Comparison of ENCODE assay signal across 20 cellular contexts in genomic region chr3:37591130-37591865, GRCh38.
A peak's percentile ranks its signal among the peaks of the same experiment; 100 is the strongest.
DNase-seq lines count a peak whose midpoint lies in the region; ATAC-seq and TF ChIP-seq lines count a peak whose summit lies in the region.
"Had no signal": no experiment of that assay in that cellular context is flagged by ENCODE, and none has a peak within 500 bp of the region (broad histone marks: within the 10 kb centered on the region; RNA-seq: fewer than 3 reads in every experiment).

No MANE protein-coding gene starts in this region.

- no peaks in the 10 kb centered on the region for H3F3A ChIP-seq in smooth muscle cell (ENCODE audit: low read depth)

- TF ChIP-seq CTCF in cardiac fibroblast (IDR thresholded peaks at IDR 0.05; ENCODE audit: low read depth, low read length) (no peak), gastroesophageal sphincter (IDR thresholded peaks at IDR 0.05) (no peak), ovary (IDR thresholded peaks at IDR 0.05) (no peak), upper lobe of left lung (IDR thresholded peaks at IDR 0.05) (no peak), smooth muscle cell (IDR thresholded peaks at IDR 0.05; ENCODE audit: borderline replicate concordance, insufficient read depth, poor library complexity, severe bottlenecking) (no peak)

- no peaks in the 10 kb centered on the region for H3K9me3 ChIP-seq in gastroesophageal sphincter
- H3K9me3 ChIP-seq in ovary = no peaks in the 10 kb centered on the region
- H3K9me3 ChIP-seq in upper lobe of left lung = no peaks in the 10 kb centered on the region
- H3K9me3 ChIP-seq in effector memory CD4-positive, alpha-beta T cell (ENCODE audit: control insufficient read depth, low read length) = no peaks in the 10 kb centered on the region
- no peaks in the 10 kb centered on the region for H3K9me3 ChIP-seq in smooth muscle cell (replicated peaks; ENCODE audit: low read depth)
- H3K9me3 ChIP-seq: left lung had no signal

- no peak overlapping the region for H3K4me2 ChIP-seq in smooth muscle cell
- H3K4me2 ChIP-seq: neural progenitor cell had no signal

- H4K20me1 ChIP-seq in smooth muscle cell (ENCODE audit: low read depth) = no peaks in the 10 kb centered on the region

- H3K27ac ChIP-seq in gastroesophageal sphincter (peak overlapping the region; percentile 83 to 95 (median 90)), ovary (peak overlapping the region; percentile 67 to 74), upper lobe of left lung (peak overlapping the region; percentile 43 to 65 (median 52)), smooth muscle cell (ENCODE audit: low read depth) (no peak overlapping the region)
- no peak overlapping the region for H3K27ac ChIP-seq in effector memory CD4-positive, alpha-beta T cell (ENCODE audit: insufficient read depth, low read length, poor library complexity, severe bottlenecking)
- H3K27ac ChIP-seq: neural progenitor cell had no signal

- ATAC-seq in gastroesophageal sphincter = peak; percentile 57
- ATAC-seq in upper lobe of left lung (ENCODE audit: low FRiP score in 2 of 2) = peak in 1 of 2 donors; percentile 80
- no peak for ATAC-seq in GM19455 (IDR thresholded peaks at IDR 0.05; ENCODE audit: unreplicated experiment)
- ATAC-seq: HepG2; stimulated activated effector memory CD8-positive, alpha-beta T cell treated with anti-CD3 and anti-CD28 coated beads, Interleukin-12 subunit alpha, Interleukin-12 subunit beta, amount 100 ng/mL, for 72 hours; T-cell had no signal

- TF ChIP-seq POLR2A in gastroesophageal sphincter (IDR thresholded peaks at IDR 0.05) (no peak), ovary (IDR thresholded peaks at IDR 0.05) (no peak), upper lobe of left lung (IDR thresholded peaks at IDR 0.05) (no peak)

- H3K4me1 ChIP-seq in gastroesophageal sphincter (peaks cover 12 to 99% (median 58%) of the 10 kb centered on the region in 3 donors), ovary (ENCODE audit: insufficient read depth) (peaks cover 31% of the 10 kb centered on the region), upper lobe of left lung (peaks cover 8 to 30% (median 21%) of the 10 kb centered on the region in 4 donors), smooth muscle cell (ENCODE audit: low read depth) (no peaks in the 10 kb centered on the region)
- H3K4me1 ChIP-seq in effector memory CD4-positive, alpha-beta T cell (ENCODE audit: control insufficient read depth, insufficient read depth, low read length, poor library complexity, severe bottlenecking) = no peaks in the 10 kb centered on the region
- H3K4me1 ChIP-seq: neural progenitor cell had no signal

- peak; percentile 12 to 19 for DNase-seq in cardiac fibroblast (ENCODE audit: low read depth in 2 of 2)
- peak; percentile 39 to 62 (median 52) for DNase-seq in ovary
- DNase-seq in upper lobe of left lung = no peak
- no peak for DNase-seq in effector memory CD4-positive, alpha-beta T cell
- DNase-seq in smooth muscle cell (lab: John Stamatoyannopoulos, UW; ENCODE audit: unreplicated experiment) = no peak
- DNase-seq: activated B cell treated with CpG ODN at 0.5 μM for 24 hours, Calu3, GF-D8, H9, left lung, MM.1S, NCI-H2029 treated with DMSO at 0.1 percent for 48 hours, NCI-H69, T-cell had no signal

- WGBS in gastroesophageal sphincter (ENCODE audit: low coverage in 1 of 2), 2 donors = 0 to 15% methylated on average over 2 to 3 of the region's 4 CpGs
- 25 to 27% (median 27%) methylated on average over 4 of the region's 4 CpGs for WGBS in ovary, 3 donors
- WGBS in upper lobe of left lung, 2 donors = 59 to 67% methylated on average over 4 of the region's 4 CpGs
- WGBS in smooth muscle cell (ENCODE audit: low lambda C conversion rate) = 77% methylated on average over 4 of the region's 4 CpGs

- H3K4me3 ChIP-seq in cardiac fibroblast (replicated peaks in 1 of 2; ENCODE audit: low read depth in 2 of 2, low read length in 2 of 2) = no peak overlapping the region
- H3K4me3 ChIP-seq in gastroesophageal sphincter = no peak overlapping the region
- H3K4me3 ChIP-seq in ovary = no peak overlapping the region
- H3K4me3 ChIP-seq in upper lobe of left lung = no peak overlapping the region
- H3K4me3 ChIP-seq in effector memory CD4-positive, alpha-beta T cell (ENCODE audit: insufficient read depth, low read depth, low read length, poor library complexity, severe bottlenecking) = no peak overlapping the region
- no peak overlapping the region for H3K4me3 ChIP-seq in smooth muscle cell
- H3K4me3 ChIP-seq: dorsolateral prefrontal cortex, left lung, neural progenitor cell had no signal

- H3K79me2 ChIP-seq in smooth muscle cell (ENCODE audit: low read depth) = no peaks in the 10 kb centered on the region

- H3K36me3 ChIP-seq in gastroesophageal sphincter (no peaks in the 10 kb centered on the region), ovary (no peaks in the 10 kb centered on the region), upper lobe of left lung (no peaks in the 10 kb centered on the region), smooth muscle cell (ENCODE audit: low read depth) (no peaks in the 10 kb centered on the region)
- H3K36me3 ChIP-seq in effector memory CD4-positive, alpha-beta T cell (ENCODE audit: control insufficient read depth, insufficient read depth, low read length) = no peaks in the 10 kb centered on the region
- H3K36me3 ChIP-seq: left lung, neural progenitor cell had no signal

- intact Hi-C loops in ovary (cut with DNase I) = no loop called here

- H2AFZ ChIP-seq in smooth muscle cell (ENCODE audit: low read depth) = no peak overlapping the region
- H2AFZ ChIP-seq: neural progenitor cell had no signal

- H3K27me3 ChIP-seq in gastroesophageal sphincter (no peaks in the 10 kb centered on the region), ovary (no peaks in the 10 kb centered on the region), upper lobe of left lung (no peaks in the 10 kb centered on the region), smooth muscle cell (ENCODE audit: low read depth) (no peaks in the 10 kb centered on the region)
- H3K27me3 ChIP-seq in effector memory CD4-positive, alpha-beta T cell (replicated peaks; ENCODE audit: control insufficient read depth, insufficient read depth, low read length, poor library complexity, severe bottlenecking) = no peaks in the 10 kb centered on the region
- H3K27me3 ChIP-seq: dorsolateral prefrontal cortex, left lung, neural progenitor cell had no signal

- no peak overlapping the region for H3K9ac ChIP-seq in smooth muscle cell (ENCODE audit: low read depth)
- H3K9ac ChIP-seq: neural progenitor cell had no signal

- no peak for TF ChIP-seq EP300 in gastroesophageal sphincter (IDR thresholded peaks at IDR 0.05)
- TF ChIP-seq EP300 in ovary (IDR thresholded peaks at IDR 0.05) = no peak
- TF ChIP-seq EP300 in upper lobe of left lung (IDR thresholded peaks at IDR 0.05) = no peak

Comparison
In these comparisons a context has a peak if more than half of its experiments do, and no peak if none do; other contexts are left out.
1. DNase-seq: peak in cardiac fibroblast (2 of 2) and ovary (5 of 5); none in upper lobe of left lung (0 of 2), effector memory CD4-positive, alpha-beta T cell (0 of 3) and smooth muscle cell (single experiment).
2. H3K27ac ChIP-seq: peak in gastroesophageal sphincter (4 of 4), ovary (2 of 2) and upper lobe of left lung (4 of 4); none in effector memory CD4-positive, alpha-beta T cell (single experiment) and smooth muscle cell (single experiment).